Comparison of ENCODE assay signal across 28 cellular contexts in the genomic region with DNA sequence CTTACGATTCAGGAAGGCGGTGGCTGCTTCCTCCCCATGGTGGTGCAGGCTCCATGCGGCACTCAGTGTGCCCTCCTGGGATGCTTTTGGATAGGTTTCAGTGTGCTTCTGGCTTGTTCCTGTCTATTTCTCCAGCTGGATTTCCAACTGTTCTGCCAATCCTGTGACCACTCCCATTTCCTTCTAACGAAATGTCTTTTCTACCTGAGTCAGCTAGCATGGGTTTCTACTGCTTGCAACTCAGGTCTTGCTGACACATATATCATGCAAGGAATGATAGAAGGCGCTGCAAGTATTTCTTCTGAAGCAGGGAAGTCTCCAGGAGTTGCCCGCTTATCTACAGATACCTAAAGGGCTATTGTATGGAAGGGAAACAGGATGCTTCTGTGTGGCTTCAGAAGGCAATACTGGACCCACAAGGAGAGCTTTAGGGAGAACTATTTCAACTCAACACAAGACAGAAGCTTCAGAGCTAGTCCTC.
"Had no signal": no experiment of that assay in that cellular context is flagged by ENCODE, and none has a peak within 500 bp of the region (broad histone marks: within the 10 kb centered on the region; RNA-seq: fewer than 3 reads in every experiment).

No MANE protein-coding gene starts in this region.

- ATAC-seq: activated CD8-positive, alpha-beta memory T cell treated with anti-CD3 and anti-CD28 coated beads, Interleukin-2, amount 10 ng/mL, durations not matched to agents 7 days and 5 days; activated CD8-positive, alpha-beta T cell treated with anti-CD3 and anti-CD28 coated beads for 36 hours; activated naive CD8-positive, alpha-beta T cell treated with anti-CD3 and anti-CD28 coated beads, Interleukin-2, amount 50 U/mL, for 24 hours; body of pancreas; left ventricle myocardium superior; mucosa of descending colon; right lobe of liver; SK-N-SH treated with all-trans-retinoic acid at 6 μM for 48 hours; stimulated activated memory B cell treated with anti-CD40 and anti-IgM and Interleukin-4, amounts not matched to agents 10 μg/mL and 1 μg/mL and 100 μg/mL, for 72 hours; T-cell had no signal

- H3K27ac ChIP-seq: body of pancreas, hepatocyte, right lobe of liver, testis, WERI-Rb-1 had no signal

- H3K4me1 ChIP-seq: testis had no signal

- H3K9me3 ChIP-seq: body of pancreas, mucosa of descending colon, right lobe of liver, testis had no signal

- H3K4me2 ChIP-seq: smooth muscle cell had no signal

- DNase-seq: activated CD4-positive, alpha-beta T cell treated with anti-CD3 and anti-CD28 coated beads, Interleukin-2, amount 10 ng/mL, durations not matched to agents 7 days and 5 days; activated CD4-positive, CD25-positive, alpha-beta regulatory T cell treated with anti-CD3 and anti-CD28 coated beads, Interleukin-2, amount 50 U/mL, for 72 hours; activated CD8-positive, alpha-beta memory T cell treated with anti-CD3 and anti-CD28 coated beads, Interleukin-2, amount 10 ng/mL, durations not matched to agents 7 days and 5 days; activated CD8-positive, alpha-beta T cell treated with anti-CD3 and anti-CD28 coated beads for 36 hours; activated effector memory CD4-positive, alpha-beta T cell treated with anti-CD3 and anti-CD28 coated beads, Interleukin-2, amount 50 U/mL, for 16 hours; activated naive CD4-positive, alpha-beta T cell treated with anti-CD3 and anti-CD28 coated beads, Interleukin-2, amount 50 U/mL, for 16 hours; activated naive CD8-positive, alpha-beta T cell treated with anti-CD3 and anti-CD28 coated beads, Interleukin-2, amount 50 U/mL, for 24 hours; activated T-cell treated with anti-CD3 and anti-CD28 coated beads for 4 hours; body of pancreas; caudate nucleus; dermis blood vessel endothelial cell; effector CD8-positive, alpha-beta T cell; foreskin fibroblast; glutamatergic neuron; left ventricle myocardium superior; naive B cell; nucleus accumbens; right lobe of liver; stimulated activated CD4-positive, alpha-beta T cell treated with anti-CD3 and anti-CD28 coated beads, Interleukin-15, amount 100 ng/mL, for 24 hours; T-cell; testis; trophoblast cell; WERI-Rb-1 had no signal

- H3K36me3 ChIP-seq: right lobe of liver, WERI-Rb-1 had no signal

- H3K4me3 ChIP-seq: body of pancreas, hepatocyte, mucosa of descending colon, right lobe of liver, smooth muscle cell, testis had no signal

- H3K27me3 ChIP-seq: body of pancreas, hepatocyte, right lobe of liver, testis had no signal

- H2AFZ ChIP-seq: hepatocyte had no signal
